1 cellular context compared by ENCODE assay signal in the genomic region with DNA sequence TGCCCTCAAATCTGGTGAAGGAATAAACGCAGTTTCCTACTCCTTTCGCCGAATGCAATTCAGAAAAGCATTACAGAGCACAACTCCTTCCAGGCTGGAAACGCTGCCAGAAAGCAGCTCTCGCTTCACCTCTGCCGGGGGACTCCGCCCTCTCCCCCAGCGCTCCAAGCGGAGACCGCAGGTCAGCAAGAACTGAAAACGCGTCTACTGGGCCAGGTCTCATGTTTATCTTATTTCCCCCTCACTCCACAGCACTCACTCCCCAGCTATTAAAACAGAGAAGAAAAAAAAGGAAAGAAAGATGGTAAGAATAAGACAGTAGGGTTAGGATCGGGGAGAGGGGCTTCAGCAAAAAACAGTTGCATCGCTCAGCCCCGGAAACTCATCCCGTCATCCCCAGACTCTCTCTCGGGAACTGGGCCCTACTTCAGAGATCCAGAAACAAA.
TF ChIP-seq lines count a peak whose summit lies in the region.

No MANE protein-coding gene starts in this region.

TF ChIP-seq in GM23338, 12 proteins besides CTCF, POLR2A, EP300 and RAD21 (continued from another document):
- TF ChIP-seq, protein P1, sequence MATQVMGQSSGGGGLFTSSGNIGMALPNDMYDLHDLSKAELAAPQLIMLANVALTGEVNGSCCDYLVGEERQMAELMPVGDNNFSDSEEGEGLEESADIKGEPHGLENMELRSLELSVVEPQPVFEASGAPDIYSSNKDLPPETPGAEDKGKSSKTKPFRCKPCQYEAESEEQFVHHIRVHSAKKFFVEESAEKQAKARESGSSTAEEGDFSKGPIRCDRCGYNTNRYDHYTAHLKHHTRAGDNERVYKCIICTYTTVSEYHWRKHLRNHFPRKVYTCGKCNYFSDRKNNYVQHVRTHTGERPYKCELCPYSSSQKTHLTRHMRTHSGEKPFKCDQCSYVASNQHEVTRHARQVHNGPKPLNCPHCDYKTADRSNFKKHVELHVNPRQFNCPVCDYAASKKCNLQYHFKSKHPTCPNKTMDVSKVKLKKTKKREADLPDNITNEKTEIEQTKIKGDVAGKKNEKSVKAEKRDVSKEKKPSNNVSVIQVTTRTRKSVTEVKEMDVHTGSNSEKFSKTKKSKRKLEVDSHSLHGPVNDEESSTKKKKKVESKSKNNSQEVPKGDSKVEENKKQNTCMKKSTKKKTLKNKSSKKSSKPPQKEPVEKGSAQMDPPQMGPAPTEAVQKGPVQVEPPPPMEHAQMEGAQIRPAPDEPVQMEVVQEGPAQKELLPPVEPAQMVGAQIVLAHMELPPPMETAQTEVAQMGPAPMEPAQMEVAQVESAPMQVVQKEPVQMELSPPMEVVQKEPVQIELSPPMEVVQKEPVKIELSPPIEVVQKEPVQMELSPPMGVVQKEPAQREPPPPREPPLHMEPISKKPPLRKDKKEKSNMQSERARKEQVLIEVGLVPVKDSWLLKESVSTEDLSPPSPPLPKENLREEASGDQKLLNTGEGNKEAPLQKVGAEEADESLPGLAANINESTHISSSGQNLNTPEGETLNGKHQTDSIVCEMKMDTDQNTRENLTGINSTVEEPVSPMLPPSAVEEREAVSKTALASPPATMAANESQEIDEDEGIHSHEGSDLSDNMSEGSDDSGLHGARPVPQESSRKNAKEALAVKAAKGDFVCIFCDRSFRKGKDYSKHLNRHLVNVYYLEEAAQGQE (IDR thresholded peaks at IDR 0.05; ENCODE audit: unreplicated experiment), result no peak
- TF ChIP-seq ETS1 (IDR thresholded peaks at IDR 0.05) (no peak), JUNB (IDR thresholded peaks at IDR 0.05; ENCODE audit: unreplicated experiment) (no peak), STAT1 (IDR thresholded peaks at IDR 0.05; ENCODE audit: unreplicated experiment) (no peak)
TF ChIP-seq in GM23338: peak in this region for 0.
